ENCODE assay signal across 9 cellular contexts in the genomic region with DNA sequence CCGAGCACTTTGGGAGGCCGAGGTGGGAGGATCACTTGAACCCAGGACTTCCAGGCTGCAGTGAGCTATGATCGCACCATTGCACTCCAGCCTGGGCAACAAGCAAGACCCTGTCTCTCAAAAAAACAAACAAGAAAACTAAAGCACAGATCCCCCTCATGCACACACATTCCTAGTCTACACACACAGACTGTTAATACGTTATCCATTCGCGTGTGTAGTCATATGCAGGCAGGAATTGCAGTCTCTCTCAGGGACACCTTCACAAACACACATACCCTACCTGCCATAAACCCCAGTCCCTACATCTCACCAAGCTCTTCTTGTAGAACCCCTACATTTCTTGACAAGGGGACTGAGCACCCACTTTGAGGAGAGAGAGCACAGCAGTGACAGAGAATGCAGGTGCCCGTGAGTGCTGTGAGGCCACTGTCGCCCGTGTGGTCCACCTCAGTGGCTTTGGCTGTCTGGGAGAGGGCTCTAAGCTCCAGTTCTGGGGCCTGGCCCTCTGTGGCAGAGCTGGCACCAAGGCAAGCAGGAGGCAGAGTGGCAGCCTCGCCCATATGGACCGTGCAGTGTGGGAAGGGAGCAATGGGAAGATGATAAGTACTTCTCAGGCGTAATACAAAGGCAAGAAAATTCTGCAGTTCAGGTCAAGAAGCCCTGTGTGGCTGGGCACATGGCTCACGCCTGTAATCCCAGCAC. TPM values are rescaled to one million over a fixed set of nuclear protein-coding genes. Genes with fewer than 3 reads are reported as not detected.
DNase-seq lines count a peak whose midpoint lies in the region; ATAC-seq and TF ChIP-seq lines count a peak whose summit lies in the region.
"Had no signal": no experiment of that assay in that cellular context is flagged by ENCODE, and none has a peak within 500 bp of the region (broad histone marks: within the 10 kb centered on the region; RNA-seq: fewer than 3 reads in every experiment).

No MANE protein-coding gene starts in this region.

- TF ChIP-seq CTCF in glutamatergic neuron (IDR thresholded peaks at IDR 0.05; ENCODE audit: partially characterized antibody, unreplicated experiment) = no peak

- peaks cover 33% of the 10 kb centered on the region for H3K36me3 Mint-ChIP-seq in activated naive CD4-positive, alpha-beta T cell treated with anti-CD3 and anti-CD28 coated beads for 36 hours (ENCODE audit: low read depth)
- H3K36me3 Mint-ChIP-seq in activated CD4-positive, alpha-beta memory T cell treated with anti-CD3 and anti-CD28 coated beads, Interleukin-2, amount 10 ng/mL, durations not matched to agents 7 days and 5 days (ENCODE audit: low read depth) = peaks cover 58% of the 10 kb centered on the region
- no peaks in the 10 kb centered on the region for H3K36me3 Mint-ChIP-seq in glutamatergic neuron (ENCODE audit: unreplicated experiment)
- peaks cover 43% of the 10 kb centered on the region for H3K36me3 Mint-ChIP-seq in stimulated activated effector memory CD8-positive, alpha-beta T cell treated with anti-CD3 and anti-CD28 coated beads, Interleukin-12 subunit alpha, Interleukin-12 subunit beta, amount 100 ng/mL, for 72 hours

- H3K4me1 Mint-ChIP-seq in activated naive CD4-positive, alpha-beta T cell treated with anti-CD3 and anti-CD28 coated beads for 36 hours (ENCODE audit: low read depth) = peaks cover 75% of the 10 kb centered on the region
- H3K4me1 Mint-ChIP-seq in activated CD4-positive, alpha-beta memory T cell treated with anti-CD3 and anti-CD28 coated beads, Interleukin-2, amount 10 ng/mL, durations not matched to agents 7 days and 5 days = peaks cover 75% of the 10 kb centered on the region
- peaks cover 6% of the 10 kb centered on the region for H3K4me1 Mint-ChIP-seq in glutamatergic neuron (ENCODE audit: low read depth, unreplicated experiment)
- H3K4me1 Mint-ChIP-seq in stimulated activated effector memory CD8-positive, alpha-beta T cell treated with anti-CD3 and anti-CD28 coated beads, Interleukin-12 subunit alpha, Interleukin-12 subunit beta, amount 100 ng/mL, for 72 hours = peaks cover 70% of the 10 kb centered on the region

- CTCF ChIA-PET in activated naive CD4-positive, alpha-beta T cell treated with anti-CD3 and anti-CD28 coated beads for 36 hours (lab: Charles Lee) = interaction anchor here (0.5 to 3.2 kb wide), 35 partner anchors 10 to 551 kb away, joined by 3 to 124 read pairs (median 5); no protein-coding TSS in a partner anchor
- CTCF ChIA-PET in activated CD4-positive, alpha-beta memory T cell treated with anti-CD3 and anti-CD28 coated beads, Interleukin-2, amount 10 ng/mL, durations not matched to agents 7 days and 5 days (lab: Charles Lee) = interaction anchor here (0.6 to 2.4 kb wide), 51 partner anchors 9 to 1419 kb away, joined by 3 to 174 read pairs (median 4); partner anchors contain the start of genes GEMIN4, GLOD4, MRM3 and TIMM22

- intact Hi-C loops in activated naive CD4-positive, alpha-beta T cell treated with anti-CD3 and anti-CD28 coated beads for 36 hours (cut with micrococcal nuclease) = loop anchor here (1.0 to 5.0 kb wide), 7 partner anchors 146 to 569 kb away; partner anchors contain the start of genes GLOD4 and MRM3

- H3K27me3 Mint-ChIP-seq in activated naive CD4-positive, alpha-beta T cell treated with anti-CD3 and anti-CD28 coated beads for 36 hours (ENCODE audit: low read depth) = peaks cover 3% of the 10 kb centered on the region
- H3K27me3 Mint-ChIP-seq in activated CD4-positive, alpha-beta memory T cell treated with anti-CD3 and anti-CD28 coated beads, Interleukin-2, amount 10 ng/mL, durations not matched to agents 7 days and 5 days = peaks cover 3% of the 10 kb centered on the region
- peaks cover 20% of the 10 kb centered on the region for H3K27me3 Mint-ChIP-seq in glutamatergic neuron (ENCODE audit: unreplicated experiment)

- H3K27ac Mint-ChIP-seq in activated naive CD4-positive, alpha-beta T cell treated with anti-CD3 and anti-CD28 coated beads for 36 hours = peak overlapping the region; percentile 3
- H3K27ac Mint-ChIP-seq in activated CD4-positive, alpha-beta memory T cell treated with anti-CD3 and anti-CD28 coated beads, Interleukin-2, amount 10 ng/mL, durations not matched to agents 7 days and 5 days = peak overlapping the region; percentile 58
- H3K27ac Mint-ChIP-seq in glutamatergic neuron (ENCODE audit: unreplicated experiment) = peak overlapping the region; percentile 30
- H3K27ac Mint-ChIP-seq in stimulated activated effector memory CD8-positive, alpha-beta T cell treated with anti-CD3 and anti-CD28 coated beads, Interleukin-12 subunit alpha, Interleukin-12 subunit beta, amount 100 ng/mL, for 72 hours = peak overlapping the region; percentile 100

- no peak for ATAC-seq in stimulated activated effector memory CD8-positive, alpha-beta T cell treated with anti-CD3 and anti-CD28 coated beads, Interleukin-12 subunit alpha, Interleukin-12 subunit beta, amount 100 ng/mL, for 72 hours
- ATAC-seq in HG03280 (IDR thresholded peaks at IDR 0.05; ENCODE audit: unreplicated experiment) = no peak

- POLR2A ChIA-PET in activated CD4-positive, alpha-beta memory T cell treated with anti-CD3 and anti-CD28 coated beads, Interleukin-2, amount 10 ng/mL, durations not matched to agents 7 days and 5 days (lab: Charles Lee) = interaction anchor here (0.9 to 2.1 kb wide), 11 partner anchors 30 to 371 kb away, joined by 3 to 13 read pairs (median 4); partner anchors contain the start of genes GLOD4, MRM3 and VPS53

- H3K4me3 Mint-ChIP-seq in activated naive CD4-positive, alpha-beta T cell treated with anti-CD3 and anti-CD28 coated beads for 36 hours = peak overlapping the region; percentile 76
- peak overlapping the region; percentile 80 for H3K4me3 Mint-ChIP-seq in activated CD4-positive, alpha-beta memory T cell treated with anti-CD3 and anti-CD28 coated beads, Interleukin-2, amount 10 ng/mL, durations not matched to agents 7 days and 5 days
- peak overlapping the region; percentile 91 for H3K4me3 Mint-ChIP-seq in glutamatergic neuron (ENCODE audit: unreplicated experiment)
- H3K4me3 Mint-ChIP-seq in stimulated activated effector memory CD8-positive, alpha-beta T cell treated with anti-CD3 and anti-CD28 coated beads, Interleukin-12 subunit alpha, Interleukin-12 subunit beta, amount 100 ng/mL, for 72 hours = peak overlapping the region; percentile 84

- H3K9me3 Mint-ChIP-seq in activated naive CD4-positive, alpha-beta T cell treated with anti-CD3 and anti-CD28 coated beads for 36 hours = no peaks in the 10 kb centered on the region
- no peaks in the 10 kb centered on the region for H3K9me3 Mint-ChIP-seq in activated CD4-positive, alpha-beta memory T cell treated with anti-CD3 and anti-CD28 coated beads, Interleukin-2, amount 10 ng/mL, durations not matched to agents 7 days and 5 days
- peaks cover 16% of the 10 kb centered on the region for H3K9me3 Mint-ChIP-seq in glutamatergic neuron (ENCODE audit: unreplicated experiment)
- no peaks in the 10 kb centered on the region for H3K9me3 Mint-ChIP-seq in stimulated activated effector memory CD8-positive, alpha-beta T cell treated with anti-CD3 and anti-CD28 coated beads, Interleukin-12 subunit alpha, Interleukin-12 subunit beta, amount 100 ng/mL, for 72 hours

- DNase-seq in activated naive CD4-positive, alpha-beta T cell treated with anti-CD3 and anti-CD28 coated beads for 36 hours = no peak
- DNase-seq in activated naive CD4-positive, alpha-beta T cell treated with Interleukin-2 at 50 U/mL for 16 hours = no peak
- no peak for DNase-seq in activated CD4-positive, alpha-beta memory T cell treated with anti-CD3 and anti-CD28 coated beads, Interleukin-2, amount 10 ng/mL, durations not matched to agents 7 days and 5 days
- DNase-seq in glutamatergic neuron (no peak), NCI-H1105 (lab: John Stamatoyannopoulos, UW) (no peak), DMS53 (lab: John Stamatoyannopoulos, UW) (no peak)
- no peak for DNase-seq in stimulated activated effector memory CD8-positive, alpha-beta T cell treated with anti-CD3 and anti-CD28 coated beads, Interleukin-12 subunit alpha, Interleukin-12 subunit beta, amount 100 ng/mL, for 72 hours (ENCODE audit: low spot score in 2 of 2)
- DNase-seq: NCI-H510A had no signal

RNA-seq across cellular contexts. Expression of gene RFLNB, which starts 34.2 kb away (rescaled TPM):
- 10 to 100 TPM; 34.3 to 35.6 TPM for total RNA-seq in activated naive CD4-positive, alpha-beta T cell treated with anti-CD3 and anti-CD28 coated beads for 36 hours
- 10 to 100 TPM; 85.5 to 85.6 TPM for total RNA-seq in activated CD4-positive, alpha-beta memory T cell treated with anti-CD3 and anti-CD28 coated beads, Interleukin-2, amount 10 ng/mL, durations not matched to agents 7 days and 5 days
- total RNA-seq in glutamatergic neuron (ENCODE audit: unreplicated experiment) = 10.7 TPM

RNA-seq across cellular contexts. Expression of gene RPH3AL, which starts 59.0 kb away (rescaled TPM):
- total RNA-seq in activated naive CD4-positive, alpha-beta T cell treated with anti-CD3 and anti-CD28 coated beads for 36 hours = 1 to 10 TPM; 1.6 to 2.2 TPM
- 1 to 10 TPM; 2.5 to 2.8 TPM for total RNA-seq in activated CD4-positive, alpha-beta memory T cell treated with anti-CD3 and anti-CD28 coated beads, Interleukin-2, amount 10 ng/mL, durations not matched to agents 7 days and 5 days
- total RNA-seq in glutamatergic neuron (ENCODE audit: unreplicated experiment) = 22.3 TPM

Comparison
In these comparisons a context has a peak if more than half of its experiments do, and no peak if none do; other contexts are left out.
1. H3K27ac Mint-ChIP-seq: peak in every context shown above with its lines; median percentile 100 in stimulated activated effector memory CD8-positive, alpha-beta T cell treated with anti-CD3 and anti-CD28 coated beads, Interleukin-12 subunit alpha, Interleukin-12 subunit beta, amount 100 ng/mL, for 72 hours; 58 in activated CD4-positive, alpha-beta memory T cell treated with anti-CD3 and anti-CD28 coated beads, Interleukin-2, amount 10 ng/mL, durations not matched to agents 7 days and 5 days; 30 in glutamatergic neuron; 3 in activated naive CD4-positive, alpha-beta T cell treated with anti-CD3 and anti-CD28 coated beads for 36 hours.